ENCODE assay signal across 25 cellular contexts in genomic region chr18:48884306-48885235, GRCh38.
DNase-seq lines count a peak whose midpoint lies in the region; ATAC-seq, FAIRE-seq and TF ChIP-seq lines count a peak whose summit lies in the region.
"Had no signal": no experiment of that assay in that cellular context is flagged by ENCODE, and none has a peak within 500 bp of the region (broad histone marks: within the 10 kb centered on the region; RNA-seq: fewer than 3 reads in every experiment).

No MANE protein-coding gene starts in this region.

- no peak for TF ChIP-seq POLR2A in gastrocnemius medialis (IDR thresholded peaks at IDR 0.05)

- peaks cover 6% of the 10 kb centered on the region for H3K4me1 ChIP-seq in upper lobe of right lung
- H3K4me1 ChIP-seq in gastrocnemius medialis, result peaks cover 14 to 15% of the 10 kb centered on the region in 2 donors

- H3K27me3 Mint-ChIP-seq in activated naive CD8-positive, alpha-beta T cell treated with anti-CD3 and anti-CD28 coated beads, Interleukin-2, amount 50 U/mL, for 24 hours, result no peaks in the 10 kb centered on the region
- no peaks in the 10 kb centered on the region for H3K27me3 Mint-ChIP-seq in activated naive CD8-positive, alpha-beta T cell treated with anti-CD3 and anti-CD28 coated beads for 36 hours
- no peaks in the 10 kb centered on the region for H3K27me3 Mint-ChIP-seq in neural crest cell (ENCODE audit: low read depth)
- H3K27me3 Mint-ChIP-seq: activated CD8-positive, alpha-beta memory T cell treated with anti-CD3 and anti-CD28 coated beads, Interleukin-2, amount 10 ng/mL, durations not matched to agents 7 days and 5 days had no signal

- no peak for ATAC-seq in activated naive CD8-positive, alpha-beta T cell treated with anti-CD3 and anti-CD28 coated beads, Interleukin-2, amount 50 U/mL, for 24 hours
- peak; percentile 45 for ATAC-seq in upper lobe of right lung
- no peak for ATAC-seq in gastrocnemius medialis
- ATAC-seq: activated CD8-positive, alpha-beta memory T cell treated with anti-CD3 and anti-CD28 coated beads, Interleukin-2, amount 10 ng/mL, durations not matched to agents 7 days and 5 days had no signal

- CTCF ChIA-PET in RWPE1 (lab: Yijun Ruan, JAX), result no interaction called here

- POLR2A ChIA-PET in RWPE1 (lab: Yijun Ruan, JAX; ENCODE audit: low non-redundant PET), result no interaction called here

- H3K4me3 ChIP-seq in bronchial epithelial cell (ENCODE audit: low read depth, low read length), result no peak overlapping the region
- H3K4me3 ChIP-seq in upper lobe of right lung, result no peak overlapping the region
- no peak overlapping the region for H3K4me3 ChIP-seq in gastrocnemius medialis
- H3K4me3 ChIP-seq: Peyer's patch, skin epidermis had no signal

- intact Hi-C loops in upper lobe of right lung (cut with DNase I), result no loop called here
- intact Hi-C loops in gastrocnemius medialis (cut with DNase I; ENCODE audit: low total_unique reads), result no loop called here

- H3K9me3 Mint-ChIP-seq in activated naive CD8-positive, alpha-beta T cell treated with anti-CD3 and anti-CD28 coated beads, Interleukin-2, amount 50 U/mL, for 24 hours, result no peaks in the 10 kb centered on the region
- H3K9me3 Mint-ChIP-seq in activated naive CD8-positive, alpha-beta T cell treated with anti-CD3 and anti-CD28 coated beads for 36 hours, result peaks cover 2% of the 10 kb centered on the region
- H3K9me3 Mint-ChIP-seq in neural crest cell, result no peaks in the 10 kb centered on the region
- H3K9me3 Mint-ChIP-seq: IgD-negative memory B cell had no signal

- H3K36me3 Mint-ChIP-seq in activated naive CD8-positive, alpha-beta T cell treated with anti-CD3 and anti-CD28 coated beads, Interleukin-2, amount 50 U/mL, for 24 hours (ENCODE audit: low read depth), result no peaks in the 10 kb centered on the region
- H3K36me3 Mint-ChIP-seq in activated naive CD8-positive, alpha-beta T cell treated with anti-CD3 and anti-CD28 coated beads for 36 hours, result no peaks in the 10 kb centered on the region
- H3K36me3 Mint-ChIP-seq in neural crest cell (ENCODE audit: low read depth), result no peaks in the 10 kb centered on the region
- H3K36me3 Mint-ChIP-seq: activated CD8-positive, alpha-beta memory T cell treated with anti-CD3 and anti-CD28 coated beads, Interleukin-2, amount 10 ng/mL, durations not matched to agents 7 days and 5 days had no signal

- H3K4me3 Mint-ChIP-seq in activated naive CD8-positive, alpha-beta T cell treated with anti-CD3 and anti-CD28 coated beads, Interleukin-2, amount 50 U/mL, for 24 hours, result no peak overlapping the region
- no peak overlapping the region for H3K4me3 Mint-ChIP-seq in activated naive CD8-positive, alpha-beta T cell treated with anti-CD3 and anti-CD28 coated beads for 36 hours
- H3K4me3 Mint-ChIP-seq in neural crest cell, result no peak overlapping the region
- H3K4me3 Mint-ChIP-seq: activated CD8-positive, alpha-beta memory T cell treated with anti-CD3 and anti-CD28 coated beads, Interleukin-2, amount 10 ng/mL, durations not matched to agents 7 days and 5 days; IgD-negative memory B cell had no signal

- peaks cover 3% of the 10 kb centered on the region for H3K4me1 Mint-ChIP-seq in activated naive CD8-positive, alpha-beta T cell treated with anti-CD3 and anti-CD28 coated beads, Interleukin-2, amount 50 U/mL, for 24 hours
- H3K4me1 Mint-ChIP-seq in activated naive CD8-positive, alpha-beta T cell treated with anti-CD3 and anti-CD28 coated beads for 36 hours, result peaks cover 5% of the 10 kb centered on the region
- H3K4me1 Mint-ChIP-seq in neural crest cell, result peaks cover 16% of the 10 kb centered on the region

- peak overlapping the region; percentile 46 for H3K27ac Mint-ChIP-seq in activated naive CD8-positive, alpha-beta T cell treated with anti-CD3 and anti-CD28 coated beads, Interleukin-2, amount 50 U/mL, for 24 hours
- H3K27ac Mint-ChIP-seq in activated naive CD8-positive, alpha-beta T cell treated with anti-CD3 and anti-CD28 coated beads for 36 hours, result no peak overlapping the region
- peak overlapping the region; percentile 53 for H3K27ac Mint-ChIP-seq in neural crest cell (ENCODE audit: unreplicated experiment)
- H3K27ac Mint-ChIP-seq: activated CD8-positive, alpha-beta memory T cell treated with anti-CD3 and anti-CD28 coated beads, Interleukin-2, amount 10 ng/mL, durations not matched to agents 7 days and 5 days; progenitor cell of endocrine pancreas had no signal

- H3K27ac ChIP-seq in upper lobe of right lung, result no peak overlapping the region
- no peak overlapping the region for H3K27ac ChIP-seq in gastrocnemius medialis
- no peak overlapping the region for H3K27ac ChIP-seq in RWPE1
- H3K27ac ChIP-seq: Peyer's patch, skin epidermis had no signal

- TF ChIP-seq CTCF in bronchial epithelial cell (IDR thresholded peaks at IDR 0.05; ENCODE audit: insufficient read depth, low read length, severe bottlenecking) (no peak), neural crest cell (conservative IDR thresholded peaks at IDR 0.05) (no peak), upper lobe of right lung (IDR thresholded peaks at IDR 0.05) (no peak), gastrocnemius medialis (IDR thresholded peaks at IDR 0.05 in 4 of 5, conservative IDR thresholded peaks at IDR 0.05 in 1 of 5) (no peak), RWPE1 (conservative IDR thresholded peaks at IDR 0.05; ENCODE audit: low read depth) (no peak)

- H3K27me3 ChIP-seq in bronchial epithelial cell (ENCODE audit: control insufficient read depth, insufficient read depth, low read length) (no peaks in the 10 kb centered on the region), upper lobe of right lung (no peaks in the 10 kb centered on the region), gastrocnemius medialis (no peaks in the 10 kb centered on the region)
- H3K27me3 ChIP-seq: Peyer's patch had no signal

- DNase-seq in activated naive CD8-positive, alpha-beta T cell treated with anti-CD3 and anti-CD28 coated beads, Interleukin-2, amount 50 U/mL, for 24 hours, result no peak
- DNase-seq in activated naive CD8-positive, alpha-beta T cell treated with anti-CD3 and anti-CD28 coated beads for 36 hours, result no peak
- DNase-seq in bronchial epithelial cell (ENCODE audit: low read depth), result no peak
- no peak for DNase-seq in neural crest cell (ENCODE audit: low read depth, low spot score)
- peak; percentile 40 for DNase-seq in upper lobe of right lung
- DNase-seq in gastrocnemius medialis, result no peak
- DNase-seq in RWPE1 (ENCODE audit: low spot score), result no peak
- no peak for DNase-seq in NCI-H2107 (lab: John Stamatoyannopoulos, UW)
- DNase-seq: activated CD4-positive, CD25-positive, alpha-beta regulatory T cell; activated CD8-positive, alpha-beta memory T cell treated with anti-CD3 and anti-CD28 coated beads, Interleukin-2, amount 10 ng/mL, durations not matched to agents 7 days and 5 days; anterior cingulate cortex; cerebellar nuclear complex; DMS79; effector memory CD4-positive, alpha-beta T cell; HCEC 1CT; NCI-H1694 treated with DMSO at 0.1 percent for 48 hours; NK-92 treated with Interleukin-12 subunit alpha and Interleukin-12 subunit beta, amount 100 ng/mL, for 24 hours; SK-N-SH; stimulated activated CD4-positive, alpha-beta T cell treated with anti-CD3 and anti-CD28 coated beads, Interleukin-4, amount 100 ng/mL, for 24 hours; substantia nigra; T1000 had no signal

- H3K9me3 ChIP-seq in upper lobe of right lung (no peaks in the 10 kb centered on the region), gastrocnemius medialis (no peaks in the 10 kb centered on the region)
- H3K9me3 ChIP-seq: Peyer's patch, SK-N-SH had no signal

- FAIRE-seq in bronchial epithelial cell (lab: Jason Lieb, UNC), result peak; percentile 76

- H3K36me3 ChIP-seq in bronchial epithelial cell (ENCODE audit: control insufficient read depth, insufficient read depth, low read length) (no peaks in the 10 kb centered on the region), upper lobe of right lung (no peaks in the 10 kb centered on the region), gastrocnemius medialis (no peaks in the 10 kb centered on the region)
- H3K36me3 ChIP-seq: Peyer's patch had no signal

- in situ Hi-C loops in gastrocnemius medialis (cut with MboI; ENCODE audit: low sequenced_read_pairs in 4 of 4), result no loop called here
